Comparison of ENCODE assay signal across 1 cellular context in the genomic region with DNA sequence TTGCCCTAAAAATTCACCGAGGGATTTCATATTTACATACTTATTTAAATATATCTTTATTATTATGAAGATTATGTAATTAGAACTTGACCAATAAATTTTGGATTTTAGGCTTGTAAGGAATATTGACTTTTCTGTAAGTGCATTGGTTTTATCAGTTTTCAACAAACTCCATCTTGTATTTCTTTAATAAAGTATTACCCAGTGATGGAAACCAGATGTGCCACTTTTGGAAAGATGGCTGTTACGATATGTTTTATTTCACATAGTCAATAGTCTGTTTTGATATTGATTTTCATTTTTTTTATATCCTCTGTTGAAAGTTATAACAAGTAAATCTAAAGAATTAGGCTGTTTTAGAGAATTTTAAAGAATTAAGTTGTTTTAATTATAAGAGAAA.
TF ChIP-seq lines count a peak whose summit lies in the region.

No MANE protein-coding gene starts in this region.

TF ChIP-seq in HepG2, 621 proteins besides CTCF, POLR2A, EP300 and RAD21 (continued from another document):
- TF ChIP-seq, protein P1, sequence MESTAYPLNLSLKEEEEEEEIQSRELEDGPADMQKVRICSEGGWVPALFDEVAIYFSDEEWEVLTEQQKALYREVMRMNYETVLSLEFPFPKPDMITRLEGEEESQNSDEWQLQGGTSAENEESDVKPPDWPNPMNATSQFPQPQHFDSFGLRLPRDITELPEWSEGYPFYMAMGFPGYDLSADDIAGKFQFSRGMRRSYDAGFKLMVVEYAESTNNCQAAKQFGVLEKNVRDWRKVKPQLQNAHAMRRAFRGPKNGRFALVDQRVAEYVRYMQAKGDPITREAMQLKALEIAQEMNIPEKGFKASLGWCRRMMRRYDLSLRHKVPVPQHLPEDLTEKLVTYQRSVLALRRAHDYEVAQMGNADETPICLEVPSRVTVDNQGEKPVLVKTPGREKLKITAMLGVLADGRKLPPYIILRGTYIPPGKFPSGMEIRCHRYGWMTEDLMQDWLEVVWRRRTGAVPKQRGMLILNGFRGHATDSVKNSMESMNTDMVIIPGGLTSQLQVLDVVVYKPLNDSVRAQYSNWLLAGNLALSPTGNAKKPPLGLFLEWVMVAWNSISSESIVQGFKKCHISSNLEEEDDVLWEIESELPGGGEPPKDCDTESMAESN (CRISPR knock-in tag; conservative IDR thresholded peaks at IDR 0.05) = no peak
- TF ChIP-seq ZNF83 (CRISPR knock-in tag; IDR thresholded peaks at IDR 0.05; ENCODE audit: borderline replicate concordance) (no peak), HNF4A (CRISPR knock-in tag; IDR thresholded peaks at IDR 0.05) (no peak), ZFP37 (CRISPR knock-in tag; IDR thresholded peaks at IDR 0.05; ENCODE audit: borderline replicate concordance) (no peak), SRSF9 (IDR thresholded peaks at IDR 0.05; ENCODE audit: borderline replicate concordance, insufficient read depth, low read depth, low read length, poor library complexity, severe bottlenecking) (no peak), CAMTA2 (CRISPR knock-in tag; IDR thresholded peaks at IDR 0.05; ENCODE audit: borderline replicate concordance) (no peak), FOXJ3 (CRISPR knock-in tag; IDR thresholded peaks at IDR 0.05; ENCODE audit: borderline replicate concordance) (no peak), ZNF121 (CRISPR knock-in tag; IDR thresholded peaks at IDR 0.05) (no peak), ZNF496 (CRISPR knock-in tag; IDR thresholded peaks at IDR 0.05; ENCODE audit: insufficient replicate concordance) (no peak), RARG (CRISPR knock-in tag; IDR thresholded peaks at IDR 0.05; ENCODE audit: low read depth) (no peak), ZNF850 (CRISPR knock-in tag; conservative IDR thresholded peaks at IDR 0.05) (no peak), ZNF780A (CRISPR knock-in tag; IDR thresholded peaks at IDR 0.05) (no peak)
- TF ChIP-seq, protein P2, sequence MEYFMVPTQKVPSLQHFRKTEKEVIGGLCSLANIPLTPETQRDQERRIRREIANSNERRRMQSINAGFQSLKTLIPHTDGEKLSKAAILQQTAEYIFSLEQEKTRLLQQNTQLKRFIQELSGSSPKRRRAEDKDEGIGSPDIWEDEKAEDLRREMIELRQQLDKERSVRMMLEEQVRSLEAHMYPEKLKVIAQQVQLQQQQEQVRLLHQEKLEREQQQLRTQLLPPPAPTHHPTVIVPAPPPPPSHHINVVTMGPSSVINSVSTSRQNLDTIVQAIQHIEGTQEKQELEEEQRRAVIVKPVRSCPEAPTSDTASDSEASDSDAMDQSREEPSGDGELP (IDR thresholded peaks at IDR 0.05; ENCODE audit: borderline replicate concordance, low read depth) = no peak
- TF ChIP-seq, protein P3, sequence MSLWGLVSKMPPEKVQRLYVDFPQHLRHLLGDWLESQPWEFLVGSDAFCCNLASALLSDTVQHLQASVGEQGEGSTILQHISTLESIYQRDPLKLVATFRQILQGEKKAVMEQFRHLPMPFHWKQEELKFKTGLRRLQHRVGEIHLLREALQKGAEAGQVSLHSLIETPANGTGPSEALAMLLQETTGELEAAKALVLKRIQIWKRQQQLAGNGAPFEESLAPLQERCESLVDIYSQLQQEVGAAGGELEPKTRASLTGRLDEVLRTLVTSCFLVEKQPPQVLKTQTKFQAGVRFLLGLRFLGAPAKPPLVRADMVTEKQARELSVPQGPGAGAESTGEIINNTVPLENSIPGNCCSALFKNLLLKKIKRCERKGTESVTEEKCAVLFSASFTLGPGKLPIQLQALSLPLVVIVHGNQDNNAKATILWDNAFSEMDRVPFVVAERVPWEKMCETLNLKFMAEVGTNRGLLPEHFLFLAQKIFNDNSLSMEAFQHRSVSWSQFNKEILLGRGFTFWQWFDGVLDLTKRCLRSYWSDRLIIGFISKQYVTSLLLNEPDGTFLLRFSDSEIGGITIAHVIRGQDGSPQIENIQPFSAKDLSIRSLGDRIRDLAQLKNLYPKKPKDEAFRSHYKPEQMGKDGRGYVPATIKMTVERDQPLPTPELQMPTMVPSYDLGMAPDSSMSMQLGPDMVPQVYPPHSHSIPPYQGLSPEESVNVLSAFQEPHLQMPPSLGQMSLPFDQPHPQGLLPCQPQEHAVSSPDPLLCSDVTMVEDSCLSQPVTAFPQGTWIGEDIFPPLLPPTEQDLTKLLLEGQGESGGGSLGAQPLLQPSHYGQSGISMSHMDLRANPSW (CRISPR knock-in tag; IDR thresholded peaks at IDR 0.05; ENCODE audit: borderline replicate concordance) = no peak
- TF ChIP-seq, protein P4, sequence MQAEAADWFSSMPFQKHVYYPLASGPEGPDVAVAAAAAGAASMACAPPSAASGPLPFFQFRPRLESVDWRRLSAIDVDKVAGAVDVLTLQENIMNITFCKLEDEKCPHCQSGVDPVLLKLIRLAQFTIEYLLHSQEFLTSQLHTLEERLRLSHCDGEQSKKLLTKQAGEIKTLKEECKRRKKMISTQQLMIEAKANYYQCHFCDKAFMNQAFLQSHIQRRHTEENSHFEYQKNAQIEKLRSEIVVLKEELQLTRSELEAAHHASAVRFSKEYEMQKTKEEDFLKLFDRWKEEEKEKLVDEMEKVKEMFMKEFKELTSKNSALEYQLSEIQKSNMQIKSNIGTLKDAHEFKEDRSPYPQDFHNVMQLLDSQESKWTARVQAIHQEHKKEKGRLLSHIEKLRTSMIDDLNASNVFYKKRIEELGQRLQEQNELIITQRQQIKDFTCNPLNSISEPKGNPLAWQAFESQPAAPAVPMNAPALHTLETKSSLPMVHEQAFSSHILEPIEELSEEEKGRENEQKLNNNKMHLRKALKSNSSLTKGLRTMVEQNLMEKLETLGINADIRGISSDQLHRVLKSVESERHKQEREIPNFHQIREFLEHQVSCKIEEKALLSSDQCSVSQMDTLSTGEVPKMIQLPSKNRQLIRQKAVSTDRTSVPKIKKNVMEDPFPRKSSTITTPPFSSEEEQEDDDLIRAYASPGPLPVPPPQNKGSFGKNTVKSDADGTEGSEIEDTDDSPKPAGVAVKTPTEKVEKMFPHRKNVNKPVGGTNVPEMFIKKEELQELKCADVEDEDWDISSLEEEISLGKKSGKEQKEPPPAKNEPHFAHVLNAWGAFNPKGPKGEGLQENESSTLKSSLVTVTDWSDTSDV (CRISPR knock-in tag; IDR thresholded peaks at IDR 0.05) = no peak
- TF ChIP-seq, protein P5, sequence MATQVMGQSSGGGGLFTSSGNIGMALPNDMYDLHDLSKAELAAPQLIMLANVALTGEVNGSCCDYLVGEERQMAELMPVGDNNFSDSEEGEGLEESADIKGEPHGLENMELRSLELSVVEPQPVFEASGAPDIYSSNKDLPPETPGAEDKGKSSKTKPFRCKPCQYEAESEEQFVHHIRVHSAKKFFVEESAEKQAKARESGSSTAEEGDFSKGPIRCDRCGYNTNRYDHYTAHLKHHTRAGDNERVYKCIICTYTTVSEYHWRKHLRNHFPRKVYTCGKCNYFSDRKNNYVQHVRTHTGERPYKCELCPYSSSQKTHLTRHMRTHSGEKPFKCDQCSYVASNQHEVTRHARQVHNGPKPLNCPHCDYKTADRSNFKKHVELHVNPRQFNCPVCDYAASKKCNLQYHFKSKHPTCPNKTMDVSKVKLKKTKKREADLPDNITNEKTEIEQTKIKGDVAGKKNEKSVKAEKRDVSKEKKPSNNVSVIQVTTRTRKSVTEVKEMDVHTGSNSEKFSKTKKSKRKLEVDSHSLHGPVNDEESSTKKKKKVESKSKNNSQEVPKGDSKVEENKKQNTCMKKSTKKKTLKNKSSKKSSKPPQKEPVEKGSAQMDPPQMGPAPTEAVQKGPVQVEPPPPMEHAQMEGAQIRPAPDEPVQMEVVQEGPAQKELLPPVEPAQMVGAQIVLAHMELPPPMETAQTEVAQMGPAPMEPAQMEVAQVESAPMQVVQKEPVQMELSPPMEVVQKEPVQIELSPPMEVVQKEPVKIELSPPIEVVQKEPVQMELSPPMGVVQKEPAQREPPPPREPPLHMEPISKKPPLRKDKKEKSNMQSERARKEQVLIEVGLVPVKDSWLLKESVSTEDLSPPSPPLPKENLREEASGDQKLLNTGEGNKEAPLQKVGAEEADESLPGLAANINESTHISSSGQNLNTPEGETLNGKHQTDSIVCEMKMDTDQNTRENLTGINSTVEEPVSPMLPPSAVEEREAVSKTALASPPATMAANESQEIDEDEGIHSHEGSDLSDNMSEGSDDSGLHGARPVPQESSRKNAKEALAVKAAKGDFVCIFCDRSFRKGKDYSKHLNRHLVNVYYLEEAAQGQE (IDR thresholded peaks at IDR 0.05; ENCODE audit: borderline replicate concordance in 1 of 2, low read depth in 1 of 2, low read length in 2 of 2) = no peak
